Comparison of ENCODE assay signal across 1 cellular context in the genomic region with DNA sequence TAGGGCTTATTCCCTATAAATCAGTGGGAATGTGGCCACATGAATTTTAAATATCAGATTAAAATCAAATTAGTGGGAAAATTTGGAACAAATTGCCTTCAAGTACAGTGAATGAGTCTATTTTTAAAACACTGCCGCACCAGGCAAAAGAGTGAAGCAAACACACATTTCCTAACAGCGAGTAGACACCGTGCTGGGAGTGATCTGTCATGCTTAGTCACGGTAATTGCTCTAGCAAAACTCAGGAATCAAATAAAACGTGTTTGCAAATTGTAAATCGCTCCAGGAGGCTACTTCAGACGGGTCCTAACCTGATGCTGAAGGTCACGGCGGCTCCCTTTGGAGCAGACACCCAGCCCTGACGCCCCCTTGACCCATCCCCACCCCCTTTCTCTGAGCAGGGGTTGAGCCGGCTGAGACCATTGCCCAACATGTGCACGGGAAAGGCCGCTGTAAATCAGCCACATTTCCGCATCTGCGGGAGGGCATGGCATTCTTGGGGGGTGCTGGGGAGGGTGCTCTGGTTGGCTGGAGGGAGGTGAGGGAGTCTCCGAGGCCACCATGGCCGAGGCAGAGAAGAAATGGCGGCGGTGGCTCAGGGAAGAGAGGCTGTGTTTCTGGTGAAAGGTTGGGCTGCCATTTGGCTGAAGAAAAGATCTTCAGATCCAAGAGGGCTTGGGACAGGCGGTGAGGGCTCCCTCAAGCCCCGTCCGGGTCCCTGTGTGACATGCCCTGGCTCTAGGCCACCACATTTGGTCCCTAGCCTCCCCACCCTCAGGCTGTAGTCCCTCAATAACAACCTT.
TF ChIP-seq lines count a peak whose summit lies in the region.

No MANE protein-coding gene starts in this region.

TF ChIP-seq in HepG2, 621 proteins besides CTCF, POLR2A, EP300 and RAD21 (continued from another document and continues in another):
- TF ChIP-seq, protein P1, sequence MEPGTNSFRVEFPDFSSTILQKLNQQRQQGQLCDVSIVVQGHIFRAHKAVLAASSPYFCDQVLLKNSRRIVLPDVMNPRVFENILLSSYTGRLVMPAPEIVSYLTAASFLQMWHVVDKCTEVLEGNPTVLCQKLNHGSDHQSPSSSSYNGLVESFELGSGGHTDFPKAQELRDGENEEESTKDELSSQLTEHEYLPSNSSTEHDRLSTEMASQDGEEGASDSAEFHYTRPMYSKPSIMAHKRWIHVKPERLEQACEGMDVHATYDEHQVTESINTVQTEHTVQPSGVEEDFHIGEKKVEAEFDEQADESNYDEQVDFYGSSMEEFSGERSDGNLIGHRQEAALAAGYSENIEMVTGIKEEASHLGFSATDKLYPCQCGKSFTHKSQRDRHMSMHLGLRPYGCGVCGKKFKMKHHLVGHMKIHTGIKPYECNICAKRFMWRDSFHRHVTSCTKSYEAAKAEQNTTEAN (CRISPR knock-in tag; conservative IDR thresholded peaks at IDR 0.05): peak; percentile 28; the same call in 1 of the 2 replicates
- peak; percentile 83 for TF ChIP-seq HNF4A (CRISPR knock-in tag; IDR thresholded peaks at IDR 0.05)
- no peak for TF ChIP-seq HES4 (CRISPR knock-in tag; IDR thresholded peaks at IDR 0.05; ENCODE audit: borderline replicate concordance)
- TF ChIP-seq FOXM1 (CRISPR knock-in tag; IDR thresholded peaks at IDR 0.05): no peak
- TF ChIP-seq, protein P2, sequence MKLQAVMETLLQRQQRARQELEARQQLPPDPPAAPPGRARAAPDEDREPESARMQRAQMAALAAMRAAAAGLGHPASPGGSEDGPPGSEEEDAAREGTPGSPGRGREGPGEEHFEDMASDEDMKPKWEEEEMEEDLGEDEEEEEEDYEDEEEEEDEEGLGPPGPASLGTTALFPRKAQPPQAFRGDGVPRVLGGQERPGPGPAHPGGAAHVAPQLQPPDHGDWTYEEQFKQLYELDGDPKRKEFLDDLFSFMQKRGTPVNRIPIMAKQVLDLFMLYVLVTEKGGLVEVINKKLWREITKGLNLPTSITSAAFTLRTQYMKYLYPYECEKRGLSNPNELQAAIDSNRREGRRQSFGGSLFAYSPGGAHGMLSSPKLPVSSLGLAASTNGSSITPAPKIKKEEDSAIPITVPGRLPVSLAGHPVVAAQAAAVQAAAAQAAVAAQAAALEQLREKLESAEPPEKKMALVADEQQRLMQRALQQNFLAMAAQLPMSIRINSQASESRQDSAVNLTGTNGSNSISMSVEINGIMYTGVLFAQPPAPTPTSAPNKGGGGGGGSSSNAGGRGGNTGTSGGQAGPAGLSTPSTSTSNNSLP (IDR thresholded peaks at IDR 0.05; ENCODE audit: low read depth, low read length): 0 out of 2 replicates have a peak, but pooled peaks have one; percentile 30
- TF ChIP-seq SALL2 (CRISPR knock-in tag; IDR thresholded peaks at IDR 0.05): 0 out of 2 replicates have a peak, but pooled peaks have one; percentile 52
- TF ChIP-seq ZNF451 (CRISPR knock-in tag; IDR thresholded peaks at IDR 0.05): no peak
- 0 out of 2 replicates have a peak, but pooled peaks have one; percentile 57 for TF ChIP-seq AHR (CRISPR knock-in tag; IDR thresholded peaks at IDR 0.05)
- TF ChIP-seq POLR2AphosphoS5 (IDR thresholded peaks at IDR 0.05; ENCODE audit: low read depth, low read length): peak; percentile 46
- peak; percentile 28; the same call in 1 of the 2 replicates for TF ChIP-seq NFYC (CRISPR knock-in tag; IDR thresholded peaks at IDR 0.05)
- TF ChIP-seq NR2F1 (CRISPR knock-in tag; IDR thresholded peaks at IDR 0.05): peak; percentile 87 to 89
- no peak for TF ChIP-seq ATF1 (CRISPR knock-in tag; IDR thresholded peaks at IDR 0.05)
- peak; percentile 10 for TF ChIP-seq ASH2L (IDR thresholded peaks at IDR 0.05; ENCODE audit: insufficient read length, low read depth, low read length)
- TF ChIP-seq RXRB (CRISPR knock-in tag; IDR thresholded peaks at IDR 0.05; ENCODE audit: borderline replicate concordance): peak; percentile 39; the same call in 1 of the 2 replicates
- TF ChIP-seq, protein P3, sequence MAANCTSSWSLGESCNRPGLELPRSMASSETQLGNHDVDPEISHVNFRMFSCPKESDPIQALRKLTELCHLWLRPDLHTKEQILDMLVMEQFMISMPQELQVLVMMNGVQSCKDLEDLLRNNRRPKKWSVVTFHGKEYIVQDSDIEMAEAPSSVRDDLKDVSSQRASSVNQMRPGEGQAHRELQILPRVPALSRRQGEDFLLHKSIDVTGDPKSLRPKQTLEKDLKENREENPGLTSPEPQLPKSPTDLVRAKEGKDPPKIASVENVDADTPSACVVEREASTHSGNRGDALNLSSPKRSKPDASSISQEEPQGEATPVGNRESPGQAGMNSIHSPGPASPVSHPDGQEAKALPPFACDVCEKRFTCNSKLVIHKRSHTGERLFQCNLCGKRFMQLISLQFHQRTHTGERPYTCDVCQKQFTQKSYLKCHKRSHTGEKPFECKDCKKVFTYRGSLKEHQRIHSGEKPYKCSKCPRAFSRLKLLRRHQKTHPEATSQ (CRISPR knock-in tag; IDR thresholded peaks at IDR 0.05; ENCODE audit: borderline replicate concordance): 0 out of 2 replicates have a peak, but pooled peaks have one; percentile 47
- peak; percentile 93 for TF ChIP-seq YY1 (IDR thresholded peaks at IDR 0.05; ENCODE audit: insufficient read depth, insufficient replicate concordance, low read depth, low read length)
- TF ChIP-seq TAF1 (CRISPR knock-in tag; IDR thresholded peaks at IDR 0.05): peak; percentile 72
- TF ChIP-seq, protein P4, sequence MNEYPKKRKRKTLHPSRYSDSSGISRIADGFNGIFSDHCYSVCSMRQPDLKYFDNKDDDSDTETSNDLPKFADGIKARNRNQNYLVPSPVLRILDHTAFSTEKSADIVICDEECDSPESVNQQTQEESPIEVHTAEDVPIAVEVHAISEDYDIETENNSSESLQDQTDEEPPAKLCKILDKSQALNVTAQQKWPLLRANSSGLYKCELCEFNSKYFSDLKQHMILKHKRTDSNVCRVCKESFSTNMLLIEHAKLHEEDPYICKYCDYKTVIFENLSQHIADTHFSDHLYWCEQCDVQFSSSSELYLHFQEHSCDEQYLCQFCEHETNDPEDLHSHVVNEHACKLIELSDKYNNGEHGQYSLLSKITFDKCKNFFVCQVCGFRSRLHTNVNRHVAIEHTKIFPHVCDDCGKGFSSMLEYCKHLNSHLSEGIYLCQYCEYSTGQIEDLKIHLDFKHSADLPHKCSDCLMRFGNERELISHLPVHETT (CRISPR knock-in tag; conservative IDR thresholded peaks at IDR 0.05): peak; percentile 69
- no peak for TF ChIP-seq ZNF432 (CRISPR knock-in tag; IDR thresholded peaks at IDR 0.05; ENCODE audit: borderline replicate concordance)
- 0 out of 2 replicates have a peak, but pooled peaks have one; percentile 19 for TF ChIP-seq NFYB (CRISPR knock-in tag; IDR thresholded peaks at IDR 0.05)
- TF ChIP-seq ZSCAN31 (CRISPR knock-in tag; IDR thresholded peaks at IDR 0.05; ENCODE audit: low read depth): peak; percentile 58; the same call in 1 of the 2 replicates
- no peak for TF ChIP-seq ZNF264 (CRISPR knock-in tag; IDR thresholded peaks at IDR 0.05)
- TF ChIP-seq MTA1 (CRISPR knock-in tag; IDR thresholded peaks at IDR 0.05; ENCODE audit: borderline replicate concordance): peak; percentile 88; the same call in 1 of the 2 replicates
- TF ChIP-seq, protein P5, sequence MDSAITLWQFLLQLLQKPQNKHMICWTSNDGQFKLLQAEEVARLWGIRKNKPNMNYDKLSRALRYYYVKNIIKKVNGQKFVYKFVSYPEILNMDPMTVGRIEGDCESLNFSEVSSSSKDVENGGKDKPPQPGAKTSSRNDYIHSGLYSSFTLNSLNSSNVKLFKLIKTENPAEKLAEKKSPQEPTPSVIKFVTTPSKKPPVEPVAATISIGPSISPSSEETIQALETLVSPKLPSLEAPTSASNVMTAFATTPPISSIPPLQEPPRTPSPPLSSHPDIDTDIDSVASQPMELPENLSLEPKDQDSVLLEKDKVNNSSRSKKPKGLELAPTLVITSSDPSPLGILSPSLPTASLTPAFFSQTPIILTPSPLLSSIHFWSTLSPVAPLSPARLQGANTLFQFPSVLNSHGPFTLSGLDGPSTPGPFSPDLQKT (CRISPR knock-in tag; IDR thresholded peaks at IDR 0.05; ENCODE audit: borderline replicate concordance): no peak
- TF ChIP-seq, protein P6, sequence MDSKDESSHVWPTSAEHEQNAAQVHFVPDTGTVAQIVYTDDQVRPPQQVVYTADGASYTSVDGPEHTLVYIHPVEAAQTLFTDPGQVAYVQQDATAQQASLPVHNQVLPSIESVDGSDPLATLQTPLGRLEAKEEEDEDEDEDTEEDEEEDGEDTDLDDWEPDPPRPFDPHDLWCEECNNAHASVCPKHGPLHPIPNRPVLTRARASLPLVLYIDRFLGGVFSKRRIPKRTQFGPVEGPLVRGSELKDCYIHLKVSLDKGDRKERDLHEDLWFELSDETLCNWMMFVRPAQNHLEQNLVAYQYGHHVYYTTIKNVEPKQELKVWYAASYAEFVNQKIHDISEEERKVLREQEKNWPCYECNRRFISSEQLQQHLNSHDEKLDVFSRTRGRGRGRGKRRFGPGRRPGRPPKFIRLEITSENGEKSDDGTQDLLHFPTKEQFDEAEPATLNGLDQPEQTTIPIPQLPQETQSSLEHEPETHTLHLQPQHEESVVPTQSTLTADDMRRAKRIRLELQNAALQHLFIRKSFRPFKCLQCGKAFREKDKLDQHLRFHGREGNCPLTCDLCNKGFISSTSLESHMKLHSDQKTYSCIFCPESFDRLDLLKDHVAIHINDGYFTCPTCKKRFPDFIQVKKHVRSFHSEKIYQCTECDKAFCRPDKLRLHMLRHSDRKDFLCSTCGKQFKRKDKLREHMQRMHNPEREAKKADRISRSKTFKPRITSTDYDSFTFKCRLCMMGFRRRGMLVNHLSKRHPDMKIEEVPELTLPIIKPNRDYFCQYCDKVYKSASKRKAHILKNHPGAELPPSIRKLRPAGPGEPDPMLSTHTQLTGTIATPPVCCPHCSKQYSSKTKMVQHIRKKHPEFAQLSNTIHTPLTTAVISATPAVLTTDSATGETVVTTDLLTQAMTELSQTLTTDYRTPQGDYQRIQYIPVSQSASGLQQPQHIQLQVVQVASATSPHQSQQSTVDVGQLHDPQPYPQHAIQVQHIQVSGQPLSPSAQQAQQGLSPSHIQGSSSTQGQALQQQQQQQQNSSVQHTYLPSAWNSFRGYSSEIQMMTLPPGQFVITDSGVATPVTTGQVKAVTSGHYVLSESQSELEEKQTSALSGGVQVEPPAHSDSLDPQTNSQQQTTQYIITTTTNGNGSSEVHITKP (CRISPR knock-in tag; IDR thresholded peaks at IDR 0.05; ENCODE audit: low read depth): peak; percentile 77; the same call in 1 of the 2 replicates
- peak in 1 of 2 experiments; percentile 94; a peak in 2 of 4 replicates for TF ChIP-seq KLF16 (CRISPR knock-in tag; IDR thresholded peaks at IDR 0.05)
- TF ChIP-seq, protein P7, sequence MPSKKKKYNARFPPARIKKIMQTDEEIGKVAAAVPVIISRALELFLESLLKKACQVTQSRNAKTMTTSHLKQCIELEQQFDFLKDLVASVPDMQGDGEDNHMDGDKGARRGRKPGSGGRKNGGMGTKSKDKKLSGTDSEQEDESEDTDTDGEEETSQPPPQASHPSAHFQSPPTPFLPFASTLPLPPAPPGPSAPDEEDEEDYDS (CRISPR knock-in tag; IDR thresholded peaks at IDR 0.05): no peak
- peak; percentile 49 for TF ChIP-seq RBFOX2 (IDR thresholded peaks at IDR 0.05; ENCODE audit: low read depth, low read length)
- TF ChIP-seq, protein P8, sequence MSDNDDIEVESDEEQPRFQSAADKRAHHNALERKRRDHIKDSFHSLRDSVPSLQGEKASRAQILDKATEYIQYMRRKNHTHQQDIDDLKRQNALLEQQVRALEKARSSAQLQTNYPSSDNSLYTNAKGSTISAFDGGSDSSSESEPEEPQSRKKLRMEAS (IDR thresholded peaks at IDR 0.05): peak; percentile 87
- TF ChIP-seq LCORL (IDR thresholded peaks at IDR 0.05): no peak
- peak; percentile 42; the same call in 1 of the 2 replicates for TF ChIP-seq LCORL (CRISPR knock-in tag; IDR thresholded peaks at IDR 0.05)
- TF ChIP-seq, protein P9, sequence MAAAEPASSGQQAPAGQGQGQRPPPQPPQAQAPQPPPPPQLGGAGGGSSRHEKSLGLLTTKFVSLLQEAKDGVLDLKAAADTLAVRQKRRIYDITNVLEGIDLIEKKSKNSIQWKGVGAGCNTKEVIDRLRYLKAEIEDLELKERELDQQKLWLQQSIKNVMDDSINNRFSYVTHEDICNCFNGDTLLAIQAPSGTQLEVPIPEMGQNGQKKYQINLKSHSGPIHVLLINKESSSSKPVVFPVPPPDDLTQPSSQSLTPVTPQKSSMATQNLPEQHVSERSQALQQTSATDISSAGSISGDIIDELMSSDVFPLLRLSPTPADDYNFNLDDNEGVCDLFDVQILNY (CRISPR knock-in tag; conservative IDR thresholded peaks at IDR 0.05): no peak
- TF ChIP-seq, protein P10, sequence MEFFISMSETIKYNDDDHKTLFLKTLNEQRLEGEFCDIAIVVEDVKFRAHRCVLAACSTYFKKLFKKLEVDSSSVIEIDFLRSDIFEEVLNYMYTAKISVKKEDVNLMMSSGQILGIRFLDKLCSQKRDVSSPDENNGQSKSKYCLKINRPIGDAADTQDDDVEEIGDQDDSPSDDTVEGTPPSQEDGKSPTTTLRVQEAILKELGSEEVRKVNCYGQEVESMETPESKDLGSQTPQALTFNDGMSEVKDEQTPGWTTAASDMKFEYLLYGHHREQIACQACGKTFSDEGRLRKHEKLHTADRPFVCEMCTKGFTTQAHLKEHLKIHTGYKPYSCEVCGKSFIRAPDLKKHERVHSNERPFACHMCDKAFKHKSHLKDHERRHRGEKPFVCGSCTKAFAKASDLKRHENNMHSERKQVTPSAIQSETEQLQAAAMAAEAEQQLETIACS (CRISPR knock-in tag; IDR thresholded peaks at IDR 0.05): no peak
- TF ChIP-seq ZNF619 (CRISPR knock-in tag; IDR thresholded peaks at IDR 0.05): no peak
- peak; percentile 98 for TF ChIP-seq NR2F2 (IDR thresholded peaks at IDR 0.05; ENCODE audit: borderline replicate concordance, low read depth)
- 0 out of 2 replicates have a peak, but pooled peaks have one; percentile 2 for TF ChIP-seq ZNF878 (CRISPR knock-in tag; IDR thresholded peaks at IDR 0.05)
- TF ChIP-seq ZNF788 (CRISPR knock-in tag; IDR thresholded peaks at IDR 0.05; ENCODE audit: borderline replicate concordance): peak; percentile 11; the same call in 1 of the 2 replicates
- TF ChIP-seq SMYD3 (CRISPR knock-in tag; IDR thresholded peaks at IDR 0.05): peak; percentile 53; the same call in 1 of the 2 replicates
- peak; percentile 76; the same call in 1 of the 2 replicates for TF ChIP-seq CREM (IDR thresholded peaks at IDR 0.05)
- TF ChIP-seq CREM (CRISPR knock-in tag; IDR thresholded peaks at IDR 0.05): no peak
- TF ChIP-seq EEA1 (CRISPR knock-in tag; IDR thresholded peaks at IDR 0.05; ENCODE audit: borderline replicate concordance): 0 out of 2 replicates have a peak, but pooled peaks have one; percentile 57
- TF ChIP-seq NR3C1 (CRISPR knock-in tag; IDR thresholded peaks at IDR 0.05): no peak
- no peak for TF ChIP-seq ESRRA (CRISPR knock-in tag; IDR thresholded peaks at IDR 0.05; ENCODE audit: low read depth)
- no peak for TF ChIP-seq ZNF441 (CRISPR knock-in tag; IDR thresholded peaks at IDR 0.05; ENCODE audit: borderline replicate concordance)
- peak; percentile 76 for TF ChIP-seq HMG20A (CRISPR knock-in tag; IDR thresholded peaks at IDR 0.05; ENCODE audit: borderline replicate concordance)
